In genomic region chr12:106955377-106956047, GRCh38 we compare ENCODE assay signal across 8 cellular contexts. TPM values are rescaled to one million over a fixed set of nuclear protein-coding genes. Genes with fewer than 3 reads are reported as not detected.
A peak's percentile ranks its signal among the peaks of the same experiment; 100 is the strongest.
DNase-seq lines count a peak whose midpoint lies in the region; ATAC-seq, FAIRE-seq and TF ChIP-seq lines count a peak whose summit lies in the region.

TSS of gene TMEM263 (plus strand) at chr12:106955907. CDS start at chr12:106967117, 11,210 bp downstream.

- peak within 1 kb of the TSS; percentile 99 for H3K4me2 ChIP-seq in endothelial cell of umbilical vein (ENCODE audit: insufficient read depth, low read length)

- intact Hi-C loops in Caco-2 (cut with micrococcal nuclease; ENCODE audit: unreplicated experiment): loop anchor here (1.0 to 5.0 kb wide), 2 partner anchors 137 to 183 kb away; partner anchors contain the start of gene RIC8B
- intact Hi-C loops in endothelial cell of umbilical vein (cut with micrococcal nuclease): loop anchor here (1.0 to 2.0 kb wide), 6 partner anchors 17 to 181 kb away; partner anchors contain the start of genes MTERF2 and RIC8B

- POLR2A ChIA-PET in Caco-2 (lab: Charles Lee) (interaction anchor here (0.6 to 1.8 kb wide), 10 partner anchors 8 to 598 kb away, joined by 3 to 12 read pairs (median 4); partner anchors contain the start of genes MTERF2 and POLR3B), endothelial cell of umbilical vein (lab: Charles Lee) (interaction anchor here (0.5 to 2.0 kb wide), 8 partner anchors 12 to 1757 kb away, joined by 3 to 21 read pairs (median 6); partner anchors contain the start of genes CRY1, MTERF2, POLR3B and RIC8B)

- BruUV-seq in Caco-2 (replicated peaks; lab: Mats Ljungman, UMichigan) (no TSS peak), endothelial cell of umbilical vein (replicated peaks; lab: Mats Ljungman, UMichigan) (no TSS peak)

- peak within 1 kb of the TSS; percentile 99 for H3K27ac Mint-ChIP-seq in Caco-2 (ENCODE audit: unreplicated experiment)

- H3K36me3 ChIP-seq in Caco-2 (ENCODE audit: control insufficient read depth, insufficient read depth, low read length) (no peaks in the 10 kb centered on the region), endothelial cell of umbilical vein (ENCODE audit: control insufficient read depth in 2 of 2, extremely low read depth in 1 of 2, insufficient read depth in 2 of 2, low read length in 2 of 2) (no peaks in the 10 kb centered on the region)

- no peaks in the 10 kb centered on the region; the same call in 1 of the 2 replicates for H3K4me1 ChIP-seq in Caco-2
- peaks cover 12% of the 10 kb centered on the region for H3K4me1 ChIP-seq in endothelial cell of umbilical vein (ENCODE audit: control insufficient read depth, extremely low read depth, insufficient read depth, low read length)

- CTCF ChIA-PET in Caco-2 (lab: Charles Lee) (interaction anchor here (0.6 to 1.5 kb wide), 5 partner anchors 14 to 597 kb away, joined by 3 to 7 read pairs (median 5); partner anchors contain the start of gene POLR3B), endothelial cell of umbilical vein (lab: Charles Lee) (interaction anchor here (0.7 to 2.2 kb wide), 11 partner anchors 14 to 598 kb away, joined by 3 to 16 read pairs (median 4); partner anchors contain the start of genes CRY1, MTERF2 and POLR3B)

- no peaks in the 10 kb centered on the region for H3K9me3 Mint-ChIP-seq in Caco-2 (ENCODE audit: unreplicated experiment)

- no peaks in the 10 kb centered on the region for H3K9me3 ChIP-seq in Caco-2
- H3K9me3 ChIP-seq in endothelial cell of umbilical vein (replicated peaks; ENCODE audit: control insufficient read depth, insufficient read depth, low read length): no peaks in the 10 kb centered on the region

- peak within 1 kb of the TSS; percentile 95 for H3K9ac ChIP-seq in endothelial cell of umbilical vein (replicated peaks; ENCODE audit: extremely low read depth, insufficient read depth, low read length)

- TF ChIP-seq POLR2A in endothelial cell of umbilical vein (IDR thresholded peaks at IDR 0.05; ENCODE audit: low read depth, low read length): peak; percentile 97

- ATAC-seq in GM21360 (IDR thresholded peaks at IDR 0.05; ENCODE audit: unreplicated experiment): peak; percentile 85

- H3K4me3 ChIP-seq in Caco-2 (ENCODE audit: low read depth, low read length) (peak within 1 kb of the TSS; percentile 65), endothelial cell of umbilical vein (replicated peaks in 1 of 3; ENCODE audit: insufficient read depth in 1 of 3, low read depth in 1 of 3, low read length in 3 of 3) (peak within 1 kb of the TSS; percentile 86 to 99 (median 97))

- no peaks in the 10 kb centered on the region for H4K20me1 ChIP-seq in endothelial cell of umbilical vein (replicated peaks; ENCODE audit: control insufficient read depth, extremely low read depth, insufficient read depth, low read length)

- H3K9me1 ChIP-seq in endothelial cell of umbilical vein (replicated peaks; ENCODE audit: control insufficient read depth, extremely low read depth, insufficient read depth, low read length): peaks cover 4% of the 10 kb centered on the region

- peak within 1 kb of the TSS; percentile 97 for H3K4me3 Mint-ChIP-seq in Caco-2 (ENCODE audit: unreplicated experiment)

- H3K36me3 Mint-ChIP-seq in Caco-2 (ENCODE audit: insufficient read depth, unreplicated experiment): peaks cover 11% of the 10 kb centered on the region

- dilution Hi-C loops in endothelial cell of umbilical vein (cut with MboI; ENCODE audit: extremely low pct_ligation_motif_present, low sequenced_read_pairs): no loop called here

- H3K79me2 ChIP-seq in endothelial cell of umbilical vein (ENCODE audit: control insufficient read depth, insufficient read depth, low read length): peaks cover 42% of the 10 kb centered on the region

- peak; percentile 95 to 97 for DNase-seq in Caco-2
- DNase-seq in HT1080 (ENCODE audit: low read depth): peak; percentile 96
- DNase-seq in NOMO-1 treated with dmso at 0.1 percent for 144 hours (lab: John Stamatoyannopoulos, UW; ENCODE audit: unreplicated experiment): peak; percentile 78
- DNase-seq in activated CD8-positive, alpha-beta memory T cell treated with anti-CD3 and anti-CD28 coated beads, Interleukin-2, amount 50 U/mL, for 48 hours: peak; percentile 93
- DNase-seq in endothelial cell of umbilical vein (ENCODE audit: low read depth, low spot score): peak; percentile 99
- peak; percentile 92 for DNase-seq in midbrain (lab: John Stamatoyannopoulos, UW)
- DNase-seq in stimulated activated CD8-positive, alpha-beta memory T cell treated with anti-CD3 and anti-CD28 coated beads, Interleukin-15, amount 100 ng/mL, for 48 hours (ENCODE audit: low read depth in 2 of 2): peak; percentile 93

- peak within 1 kb of the TSS; percentile 77 for H2AFZ ChIP-seq in endothelial cell of umbilical vein (ENCODE audit: low read depth, low read length)

- no peaks in the 10 kb centered on the region for H3K27me3 Mint-ChIP-seq in Caco-2 (ENCODE audit: insufficient read depth, unreplicated experiment)

- no peak for TF ChIP-seq CTCF in Caco-2 (IDR thresholded peaks at IDR 0.05; ENCODE audit: insufficient read depth in 1 of 2, low read depth in 1 of 2, low read length in 1 of 2, severe bottlenecking in 1 of 2, unreplicated experiment in 1 of 2)
- TF ChIP-seq CTCF in endothelial cell of umbilical vein (IDR thresholded peaks at IDR 0.05; ENCODE audit: extremely low read depth in 1 of 2, insufficient read depth in 1 of 2, low read depth in 1 of 2, low read length in 2 of 2): no peak

- H3K4me1 Mint-ChIP-seq in Caco-2 (ENCODE audit: low read depth, unreplicated experiment): no peaks in the 10 kb centered on the region

- H3K27ac ChIP-seq in endothelial cell of umbilical vein (ENCODE audit: insufficient read depth, low read depth, low read length): peak within 1 kb of the TSS; percentile 87

- H3K27me3 ChIP-seq in Caco-2 (replicated peaks; ENCODE audit: control insufficient read depth, insufficient read depth, low read length) (no peaks in the 10 kb centered on the region), endothelial cell of umbilical vein (ENCODE audit: control insufficient read depth in 2 of 2, insufficient read depth in 2 of 2, low read length in 2 of 2) (peaks cover 0 to 1% of the 10 kb centered on the region in 2 experiments)

- peak; percentile 85 for FAIRE-seq in endothelial cell of umbilical vein (lab: Jason Lieb, UNC)

TF ChIP-seq in endothelial cell of umbilical vein, 7 proteins besides CTCF, POLR2A, EP300 and RAD21:
- TF ChIP-seq JUN (IDR thresholded peaks at IDR 0.05; ENCODE audit: borderline replicate concordance, insufficient read depth, insufficient read length, low read depth) (no peak), POLR2AphosphoS5 (IDR thresholded peaks at IDR 0.05; ENCODE audit: insufficient read depth, low read depth, low read length) (peak; percentile 99)
- TF ChIP-seq, protein P1, sequence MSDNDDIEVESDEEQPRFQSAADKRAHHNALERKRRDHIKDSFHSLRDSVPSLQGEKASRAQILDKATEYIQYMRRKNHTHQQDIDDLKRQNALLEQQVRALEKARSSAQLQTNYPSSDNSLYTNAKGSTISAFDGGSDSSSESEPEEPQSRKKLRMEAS (IDR thresholded peaks at IDR 0.05; ENCODE audit: insufficient read depth, insufficient read length): peak; percentile 26

RNA-seq across cellular contexts. Expression of gene TMEM263, which starts in this region (rescaled TPM):
- total RNA-seq in Caco-2 (2022) (31.6 and 32.7 TPM in 2 replicates), endothelial cell of umbilical vein (68.8 and 72.5 TPM in 2 replicates)
- 20.6 and 33.4 TPM in 2 replicates for total RNA-seq in HT1080 (2014; rRNA removed; shearing (Covaris generic))
- 43.0 and 53.5 TPM in 2 replicates for polyA plus RNA-seq in HT1080 (2015; cell fraction: cytosol; rRNA removed)
- polyA plus RNA-seq in HT1080 (2015; cell fraction: nucleus; rRNA removed): 33.9 and 39.6 TPM in 2 replicates
- polyA plus RNA-seq in endothelial cell of umbilical vein: 15.7 and 22.5 TPM in 2 replicates
- polyA plus RNA-seq in endothelial cell of umbilical vein (2011; cell fraction: cytosol; rRNA removed): 23.6 and 26.5 TPM in 2 replicates
- 41.3 and 45.2 TPM in 2 replicates for polyA plus RNA-seq in endothelial cell of umbilical vein (2011; cell fraction: nucleus; rRNA removed)
- 54.3 and 64.4 TPM in 2 replicates for polyA plus RNA-seq in endothelial cell of umbilical vein (2012)
- 68.1 and 74.1 TPM in 2 replicates for polyA minus RNA-seq in endothelial cell of umbilical vein
- polyA minus RNA-seq in endothelial cell of umbilical vein (2011; cell fraction: cytosol; rRNA and poly(A)+ RNA removed): 28.9 TPM
- polyA minus RNA-seq in endothelial cell of umbilical vein (2011; cell fraction: nucleus; rRNA and poly(A)+ RNA removed): 47.7 and 51.8 TPM in 2 replicates

Comparison
In these comparisons a context has a peak if more than half of its experiments do, and no peak if none do; other contexts are left out.
1. Peak in every context shown above with its lines: DNase-seq, ATAC-seq, H3K4me3 ChIP-seq and H3K27ac ChIP-seq.